In the genomic region with DNA sequence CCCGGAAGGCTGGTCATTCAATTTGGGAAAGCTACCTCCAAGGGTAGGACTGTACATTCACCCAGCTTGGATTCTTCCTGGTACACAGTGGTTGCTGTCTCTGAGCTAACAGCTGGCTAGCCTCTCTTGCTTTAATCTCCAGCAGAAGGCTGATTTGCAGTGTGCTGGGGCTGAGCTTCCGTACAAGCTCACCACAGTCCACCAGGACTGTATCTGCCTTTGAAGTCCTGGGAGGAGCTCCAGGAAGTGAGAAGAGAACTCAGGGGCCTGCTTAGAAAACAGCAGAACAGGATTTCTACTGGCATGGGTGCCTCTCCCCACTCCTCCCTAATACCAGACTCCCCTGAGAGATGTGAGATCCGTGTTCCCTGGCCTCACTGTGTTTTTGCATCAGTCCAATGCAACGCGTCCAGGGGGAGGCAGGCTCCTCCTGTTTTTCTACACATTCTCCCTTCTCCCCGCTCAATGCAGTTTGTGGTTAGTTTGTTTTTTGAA, we compare ENCODE assay signal across 15 cellular contexts. TPM values are rescaled to one million over a fixed set of nuclear protein-coding genes. Genes with fewer than 3 reads are reported as not detected.
DNase-seq lines count a peak whose midpoint lies in the region; ATAC-seq, FAIRE-seq and TF ChIP-seq lines count a peak whose summit lies in the region.
"Had no signal": no experiment of that assay in that cellular context is flagged by ENCODE, and none has a peak within 500 bp of the region (broad histone marks: within the 10 kb centered on the region; RNA-seq: fewer than 3 reads in every experiment).

No MANE protein-coding gene starts in this region.

- no peaks in the 10 kb centered on the region for H3K36me3 ChIP-seq in bronchial epithelial cell (ENCODE audit: control insufficient read depth, insufficient read depth, low read length)
- H3K36me3 ChIP-seq in small intestine (ENCODE audit: control insufficient read depth in 2 of 2, insufficient read depth in 2 of 2, low read length in 2 of 2): no peaks in the 10 kb centered on the region
- H3K36me3 ChIP-seq: cardiac muscle cell had no signal

- H3K4me3 ChIP-seq in bronchial epithelial cell (ENCODE audit: low read depth, low read length) (no peak overlapping the region), small intestine (ENCODE audit: low read depth in 1 of 2, low read length in 2 of 2) (no peak overlapping the region)
- H3K4me3 ChIP-seq: cardiac muscle cell had no signal

- H3K9me3 ChIP-seq in small intestine (ENCODE audit: control insufficient read depth, low read depth): no peaks in the 10 kb centered on the region

- H3K4me1 ChIP-seq in small intestine (ENCODE audit: control insufficient read depth in 2 of 2, insufficient read depth in 1 of 2, low read depth in 1 of 2, low read length in 1 of 2): no peaks in the 10 kb centered on the region

- 41 to 66% (median 59%) methylated on average over 6 of the region's 6 CpGs for WGBS in small intestine, 3 donors

- no peak for DNase-seq in bronchial epithelial cell (ENCODE audit: low read depth)
- DNase-seq in kidney glomerular epithelial cell (lab: John Stamatoyannopoulos, UW): peak; percentile 29
- peak; percentile 38 for DNase-seq in small intestine
- no peak for DNase-seq in stimulated activated CD4-positive, alpha-beta T cell treated with anti-CD3 and anti-CD28 coated beads, Interleukin-4, amount 100 ng/mL, for 24 hours
- DNase-seq: activated T-cell treated with anti-CD3 and anti-CD28 coated beads for 4 hours; CD4-positive, alpha-beta memory T cell; head of caudate nucleus; naive B cell; NCI-H2029; stimulated activated CD4-positive, alpha-beta T cell treated with anti-CD3 and anti-CD28 coated beads, Interleukin-4, amount 100 ng/mL, for 4 hours had no signal

- FAIRE-seq in bronchial epithelial cell (lab: Jason Lieb, UNC): peak; percentile 13
- no peak for FAIRE-seq in small intestine (lab: Jason Lieb, UNC)

- peak overlapping the region in 1 of 2 donors; percentile 67 for H3K27ac ChIP-seq in small intestine (ENCODE audit: low read depth in 1 of 2, low read length in 1 of 2)
- H3K27ac ChIP-seq: cardiac muscle cell had no signal

- no peak for TF ChIP-seq CTCF in bronchial epithelial cell (IDR thresholded peaks at IDR 0.05; ENCODE audit: insufficient read depth, low read length, severe bottlenecking)

- H3K27me3 ChIP-seq in bronchial epithelial cell (ENCODE audit: control insufficient read depth, insufficient read depth, low read length) (no peaks in the 10 kb centered on the region), small intestine (ENCODE audit: control insufficient read depth in 2 of 2, insufficient read depth in 2 of 2, low read length in 2 of 2) (no peaks in the 10 kb centered on the region)

- ATAC-seq in HG02798 (IDR thresholded peaks at IDR 0.05; ENCODE audit: poor library complexity, unreplicated experiment): peak; percentile 50
- ATAC-seq in GM18498 (IDR thresholded peaks at IDR 0.05; ENCODE audit: unreplicated experiment): no peak
- no peak for ATAC-seq in GM18861 (IDR thresholded peaks at IDR 0.05; ENCODE audit: unreplicated experiment)
- no peak for ATAC-seq in HG02610 (IDR thresholded peaks at IDR 0.05; ENCODE audit: unreplicated experiment)

RNA-seq across cellular contexts. Expression of a gene that starts 6.6 kb away (rescaled TPM):
- 6.8 and 10.8 TPM in 2 replicates for total RNA-seq in bronchial epithelial cell
- 1 to 10 TPM; 1.1 to 7.7 (median 2.4) TPM for polyA plus RNA-seq in small intestine

Comparison
In these comparisons a context has a peak if more than half of its experiments do, and no peak if none do; other contexts are left out.
1. DNase-seq: peak in kidney glomerular epithelial cell (single experiment) and small intestine (single experiment); none in bronchial epithelial cell (single experiment) and stimulated activated CD4-positive, alpha-beta T cell treated with anti-CD3 and anti-CD28 coated beads, Interleukin-4, amount 100 ng/mL, for 24 hours (single experiment).